ENCODE assay signal across 10 cellular contexts in genomic region chr11:61406991-61407728, GRCh38.
"Had no signal": no experiment of that assay in that cellular context is flagged by ENCODE, and none has a peak within 500 bp of the region (broad histone marks: within the 10 kb centered on the region; RNA-seq: fewer than 3 reads in every experiment).

No MANE protein-coding gene starts in this region.

- H3K4me1 ChIP-seq: foreskin keratinocyte, heart left ventricle had no signal

- H3K27ac Mint-ChIP-seq: memory B cell had no signal

- H3K27me3 ChIP-seq: foreskin keratinocyte, heart left ventricle had no signal

- H3K4me3 ChIP-seq: heart left ventricle had no signal

- H3K4me3 Mint-ChIP-seq: memory B cell; natural killer cell treated with Interleukin-12 subunit alpha and Interleukin-12 subunit beta and Interleukin-15 and Interleukin-18, amount 100 ng/mL, for 72 hours had no signal

- H3K27ac ChIP-seq: foreskin keratinocyte, heart left ventricle had no signal

- H3K4me1 Mint-ChIP-seq: memory B cell had no signal

- DNase-seq: activated CD4-positive, alpha-beta T cell treated with anti-CD3 and anti-CD28 coated beads, Interleukin-2, amount 50 U/mL, for 4 hours; activated naive CD4-positive, alpha-beta T cell treated with Interleukin-2 at 50 U/mL for 16 hours; amniotic stem cell; foreskin keratinocyte; heart left ventricle; T-helper 2 cell; trophoblast cell had no signal

- H3K27me3 Mint-ChIP-seq: memory B cell; natural killer cell treated with Interleukin-12 subunit alpha and Interleukin-12 subunit beta and Interleukin-15 and Interleukin-18, amount 100 ng/mL, for 72 hours had no signal

- H3K9me3 Mint-ChIP-seq: memory B cell; natural killer cell treated with Interleukin-12 subunit alpha and Interleukin-12 subunit beta and Interleukin-15 and Interleukin-18, amount 100 ng/mL, for 72 hours had no signal

- ATAC-seq: foreskin keratinocyte; heart left ventricle; left lobe of liver; natural killer cell treated with Interleukin-12 subunit alpha and Interleukin-12 subunit beta and Interleukin-15 and Interleukin-18, amount 100 ng/mL, for 72 hours had no signal
